In genomic region chr3:127844326-127844942, GRCh38 we compare ENCODE assay signal across 20 cellular contexts.
DNase-seq lines count a peak whose midpoint lies in the region; ATAC-seq and TF ChIP-seq lines count a peak whose summit lies in the region.
"Had no signal": no experiment of that assay in that cellular context is flagged by ENCODE, and none has a peak within 500 bp of the region (broad histone marks: within the 10 kb centered on the region; RNA-seq: fewer than 3 reads in every experiment).

No MANE protein-coding gene starts in this region.

- peaks cover 34% of the 10 kb centered on the region for H3F3A ChIP-seq in SU-DHL-6 (ENCODE audit: insufficient read depth)

- peaks cover 11% of the 10 kb centered on the region for H3K79me2 ChIP-seq in SU-DHL-6 (ENCODE audit: insufficient read depth, low read length)

- no peaks in the 10 kb centered on the region for H3K36me3 ChIP-seq in BLaER1
- H3K36me3 ChIP-seq in SU-DHL-6 (ENCODE audit: low read length), result 0 out of 2 replicates have a peak, but pooled peaks cover under 1% of the 10 kb centered on the region

- H4K20me1 ChIP-seq in BLaER1 (no peaks in the 10 kb centered on the region), SU-DHL-6 (ENCODE audit: low read depth, low read length) (no peaks in the 10 kb centered on the region)

- H3K4me2 ChIP-seq in BLaER1, result peak overlapping the region; percentile 47
- peak overlapping the region; percentile 87 for H3K4me2 ChIP-seq in SU-DHL-6 (ENCODE audit: low read depth, low read length, poor library complexity, severe bottlenecking)
- H3K4me2 ChIP-seq: smooth muscle cell had no signal

- peaks cover 42% of the 10 kb centered on the region for H3K4me1 ChIP-seq in BLaER1

- H3K27ac ChIP-seq in BLaER1 (no peak overlapping the region), SU-DHL-6 (ENCODE audit: low read depth, low read length) (peak overlapping the region; percentile 99)

- no peak overlapping the region for H2AFZ ChIP-seq in SU-DHL-6 (ENCODE audit: low read depth, low read length, severe bottlenecking)

- H3K9me2 ChIP-seq in SU-DHL-6 (replicated peaks; ENCODE audit: insufficient read depth, low read length), result no peaks in the 10 kb centered on the region

- DNase-seq in NCI-H524 treated with DMSO at 0.1 percent for 48 hours (lab: John Stamatoyannopoulos, UW), result no peak
- DNase-seq in putamen (ENCODE audit: low spot score), result no peak
- no peak for DNase-seq in NCI-H446 treated with DMSO at 0.1 percent for 48 hours (lab: John Stamatoyannopoulos, UW)
- DNase-seq: activated T-cell treated with anti-CD3 and anti-CD28 coated beads, Interleukin-2, amount 50 U/mL, for 72 hours; C1 segment of cervical spinal cord; cerebellar nuclear complex; effector CD8-positive, alpha-beta T cell; left ventricle myocardium superior; mucosa of descending colon; NCI-H1694; NCI-H82; stimulated activated CD4-positive, alpha-beta T cell treated with anti-CD3 and anti-CD28 coated beads, Interleukin-4, amount 100 ng/mL, for 1 hour had no signal

- no peaks in the 10 kb centered on the region for H3K9me3 ChIP-seq in BLaER1
- H3K9me3 ChIP-seq in SU-DHL-6 (ENCODE audit: insufficient read depth, low read length), result no peaks in the 10 kb centered on the region
- H3K9me3 ChIP-seq: mucosa of descending colon had no signal

- H3K4me3 ChIP-seq in BLaER1 (no peak overlapping the region), SU-DHL-6 (ENCODE audit: insufficient read depth, low read length, poor library complexity, severe bottlenecking) (no peak overlapping the region)
- H3K4me3 ChIP-seq: mucosa of descending colon, smooth muscle cell had no signal

- no peak for TF ChIP-seq CTCF in SU-DHL-6 (IDR thresholded peaks at IDR 0.05; ENCODE audit: insufficient read depth, low read length, poor library complexity, severe bottlenecking)

- H3K9ac ChIP-seq in BLaER1 (no peak overlapping the region), SU-DHL-6 (ENCODE audit: low read length) (no peak overlapping the region; the same call in 1 of the 2 replicates)

- H3K27me3 ChIP-seq in BLaER1 (no peaks in the 10 kb centered on the region), SU-DHL-6 (ENCODE audit: low read length) (no peaks in the 10 kb centered on the region)

- peak; percentile 53 for ATAC-seq in GM18909 (IDR thresholded peaks at IDR 0.05; ENCODE audit: poor library complexity, unreplicated experiment)
- ATAC-seq in HG02610 (IDR thresholded peaks at IDR 0.05; ENCODE audit: unreplicated experiment), result peak; percentile 48
- no peak for ATAC-seq in HG02885 (IDR thresholded peaks at IDR 0.05; ENCODE audit: poor library complexity, unreplicated experiment)
- ATAC-seq: activated T-cell treated with anti-CD3 and anti-CD28 coated beads, Interleukin-2, amount 50 U/mL, for 72 hours; left ventricle myocardium superior; mucosa of descending colon; Panc1; WTC11 had no signal
